Comparison of ENCODE assay signal across 1 cellular context in genomic region chr20:54148947-54149764, GRCh38.
TF ChIP-seq lines count a peak whose summit lies in the region.

No MANE protein-coding gene starts in this region.

TF ChIP-seq in GM23338, 12 proteins besides CTCF, POLR2A, EP300 and RAD21 (continued from another document):
- TF ChIP-seq ZNF462 (CRISPR knock-in tag; IDR thresholded peaks at IDR 0.05), result no peak
- no peak for TF ChIP-seq REST (IDR thresholded peaks at IDR 0.05; ENCODE audit: unreplicated experiment)
- no peak for TF ChIP-seq JUNB (IDR thresholded peaks at IDR 0.05; ENCODE audit: unreplicated experiment)
- no peak for TF ChIP-seq NANOG (IDR thresholded peaks at IDR 0.05; ENCODE audit: borderline replicate concordance)
- no peak for TF ChIP-seq STAT1 (IDR thresholded peaks at IDR 0.05; ENCODE audit: unreplicated experiment)
- TF ChIP-seq EZH2 (IDR thresholded peaks at IDR 0.05; ENCODE audit: low read depth, unreplicated experiment), result no peak
- TF ChIP-seq ZNF331 (CRISPR knock-in tag; IDR thresholded peaks at IDR 0.05; ENCODE audit: low read depth), result no peak
- TF ChIP-seq ZNF114 (CRISPR knock-in tag; IDR thresholded peaks at IDR 0.05), result no peak
- no peak for TF ChIP-seq ETS1 (IDR thresholded peaks at IDR 0.05)
- TF ChIP-seq POLR2AphosphoS5 (IDR thresholded peaks at IDR 0.05; ENCODE audit: low read depth), result no peak
- TF ChIP-seq EZH2phosphoT487 (IDR thresholded peaks at IDR 0.05; ENCODE audit: unreplicated experiment), result no peak
